Comparison of ENCODE assay signal across 23 cellular contexts in the genomic region with DNA sequence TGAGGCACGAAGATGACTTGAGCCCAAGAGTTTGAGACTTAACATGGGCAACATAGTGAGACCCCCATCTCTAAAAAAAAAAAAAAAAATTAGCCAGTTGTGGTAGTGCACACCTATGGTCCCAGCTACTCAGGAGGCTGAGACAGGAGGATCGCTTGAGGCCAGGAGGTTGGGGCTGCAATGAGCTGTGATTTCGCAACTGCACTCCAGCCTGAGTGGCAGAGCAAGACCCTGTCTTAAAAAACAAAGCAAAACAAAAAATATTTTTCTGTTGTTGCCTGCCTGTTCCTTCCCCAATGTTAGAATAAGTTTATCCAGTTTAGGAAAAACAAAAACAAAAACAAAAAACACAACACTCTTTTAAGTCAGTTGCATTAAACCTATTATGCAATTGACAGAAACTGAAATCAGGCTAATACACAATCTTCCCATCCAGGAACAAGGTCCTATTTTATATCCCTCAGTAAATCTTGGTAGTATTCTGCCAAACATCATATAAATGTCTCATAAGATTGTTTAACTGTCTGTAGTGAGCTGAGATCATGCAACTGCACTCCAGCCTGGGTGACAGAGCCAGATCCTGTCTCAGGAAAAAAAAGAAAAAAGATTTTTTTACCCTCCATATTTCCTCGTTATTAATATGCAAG.
"Had no signal": no experiment of that assay in that cellular context is flagged by ENCODE, and none has a peak within 500 bp of the region (broad histone marks: within the 10 kb centered on the region; RNA-seq: fewer than 3 reads in every experiment).

No MANE protein-coding gene starts in this region.

- H3K4me2 ChIP-seq: hepatocyte had no signal

- H3K36me3 ChIP-seq: brain microvascular endothelial cell, esophagus squamous epithelium, suprapubic skin, transverse colon, vagina had no signal

- H3K27ac Mint-ChIP-seq: activated CD4-positive, alpha-beta T cell treated with anti-CD3 and anti-CD28 coated beads, Interleukin-2, amount 10 ng/mL, durations not matched to agents 24 days and 14 days; activated CD8-positive, alpha-beta T cell treated with anti-CD3 and anti-CD28 coated beads for 36 hours; activated naive CD4-positive, alpha-beta T cell treated with anti-CD3 and anti-CD28 coated beads, Interleukin-2, amount 10 ng/mL, durations not matched to agents 7 days and 5 days; activated naive CD8-positive, alpha-beta T cell treated with anti-CD3 and anti-CD28 coated beads, Interleukin-2, amount 50 U/mL, for 24 hours; activated T-helper 2 cell treated with anti-CD3 and anti-CD28 coated beads, Interferon-gamma antibody, Interleukin-2, Interleukin-4, amounts not matched to agents 10 μg/mL and 5 μg/mL and 100 μg/mL, durations not matched to agents 14 hours and 24 hours and 36 hours; stimulated activated naive CD8-positive, alpha-beta T cell treated with anti-CD3 and anti-CD28 coated beads, Interleukin-15, Interleukin-2, amounts not matched to agents 100 ng/mL and 50 ng/mL, for 24 hours had no signal

- H2AFZ ChIP-seq: hepatocyte had no signal

- DNase-seq: activated CD4-positive, alpha-beta T cell treated with anti-CD3 and anti-CD28 coated beads, Interleukin-2, amount 10 ng/mL, durations not matched to agents 24 days and 14 days; activated CD8-positive, alpha-beta T cell treated with anti-CD3 and anti-CD28 coated beads for 36 hours; activated naive CD4-positive, alpha-beta T cell treated with anti-CD3 and anti-CD28 coated beads, Interleukin-2, amount 10 ng/mL, durations not matched to agents 7 days and 5 days; activated naive CD8-positive, alpha-beta T cell treated with anti-CD3 and anti-CD28 coated beads, Interleukin-2, amount 50 U/mL, for 24 hours; activated T-cell treated with anti-CD3 and anti-CD28 coated beads, Interleukin-2, amount 50 U/mL, for 1 hour; anterior cingulate cortex; brain microvascular endothelial cell; effector CD4-positive, alpha-beta T cell; esophagus squamous epithelium; islet precursor cell; left lung; midbrain; T-helper 1 cell; T-helper 9 cell; transverse colon had no signal

- H3K36me3 Mint-ChIP-seq: activated naive CD4-positive, alpha-beta T cell treated with anti-CD3 and anti-CD28 coated beads, Interleukin-2, amount 10 ng/mL, durations not matched to agents 7 days and 5 days had no signal

- H3K27me3 Mint-ChIP-seq: activated CD8-positive, alpha-beta T cell treated with anti-CD3 and anti-CD28 coated beads for 36 hours; activated naive CD8-positive, alpha-beta T cell treated with anti-CD3 and anti-CD28 coated beads, Interleukin-2, amount 50 U/mL, for 24 hours; central memory CD8-positive, alpha-beta T cell; stimulated activated naive CD8-positive, alpha-beta T cell treated with anti-CD3 and anti-CD28 coated beads, Interleukin-15, Interleukin-2, amounts not matched to agents 100 ng/mL and 50 ng/mL, for 24 hours had no signal

- H3K4me3 ChIP-seq: coronary artery, esophagus squamous epithelium, hepatocyte, left lung, suprapubic skin, transverse colon, vagina had no signal

- H3K9me3 Mint-ChIP-seq: activated CD4-positive, alpha-beta T cell treated with anti-CD3 and anti-CD28 coated beads, Interleukin-2, amount 10 ng/mL, durations not matched to agents 24 days and 14 days; activated CD8-positive, alpha-beta T cell treated with anti-CD3 and anti-CD28 coated beads for 36 hours; activated naive CD4-positive, alpha-beta T cell treated with anti-CD3 and anti-CD28 coated beads, Interleukin-2, amount 10 ng/mL, durations not matched to agents 7 days and 5 days; activated naive CD8-positive, alpha-beta T cell treated with anti-CD3 and anti-CD28 coated beads, Interleukin-2, amount 50 U/mL, for 24 hours; activated T-helper 2 cell treated with anti-CD3 and anti-CD28 coated beads, Interferon-gamma antibody, Interleukin-2, Interleukin-4, amounts not matched to agents 10 μg/mL and 5 μg/mL and 100 μg/mL, durations not matched to agents 14 hours and 24 hours and 36 hours; central memory CD8-positive, alpha-beta T cell; stimulated activated naive CD8-positive, alpha-beta T cell treated with anti-CD3 and anti-CD28 coated beads, Interleukin-15, Interleukin-2, amounts not matched to agents 100 ng/mL and 50 ng/mL, for 24 hours had no signal

- H3K9me3 ChIP-seq: esophagus squamous epithelium, left lung, suprapubic skin, transverse colon, vagina had no signal

- H3K4me3 Mint-ChIP-seq: activated CD4-positive, alpha-beta T cell treated with anti-CD3 and anti-CD28 coated beads, Interleukin-2, amount 10 ng/mL, durations not matched to agents 24 days and 14 days; activated CD8-positive, alpha-beta T cell treated with anti-CD3 and anti-CD28 coated beads for 36 hours; activated naive CD4-positive, alpha-beta T cell treated with anti-CD3 and anti-CD28 coated beads, Interleukin-2, amount 10 ng/mL, durations not matched to agents 7 days and 5 days; activated naive CD8-positive, alpha-beta T cell treated with anti-CD3 and anti-CD28 coated beads, Interleukin-2, amount 50 U/mL, for 24 hours; central memory CD8-positive, alpha-beta T cell; stimulated activated naive CD8-positive, alpha-beta T cell treated with anti-CD3 and anti-CD28 coated beads, Interleukin-15, Interleukin-2, amounts not matched to agents 100 ng/mL and 50 ng/mL, for 24 hours had no signal

- FAIRE-seq: endothelial cell of umbilical vein had no signal

- H3K4me1 ChIP-seq: suprapubic skin had no signal

- H3K79me2 ChIP-seq: hepatocyte had no signal

- H3K27ac ChIP-seq: brain microvascular endothelial cell, hepatocyte, suprapubic skin, vagina had no signal

- H3K27me3 ChIP-seq: brain microvascular endothelial cell, esophagus squamous epithelium, hepatocyte, suprapubic skin, transverse colon, vagina had no signal

- ATAC-seq: activated CD8-positive, alpha-beta T cell treated with anti-CD3 and anti-CD28 coated beads for 36 hours; activated naive CD8-positive, alpha-beta T cell treated with anti-CD3 and anti-CD28 coated beads, Interleukin-2, amount 50 U/mL, for 24 hours; left lung had no signal
